Comparison of ENCODE assay signal across 24 cellular contexts in genomic region chr6:51487937-51488336, GRCh38.
"Had no signal": no experiment of that assay in that cellular context is flagged by ENCODE, and none has a peak within 500 bp of the region (broad histone marks: within the 10 kb centered on the region; RNA-seq: fewer than 3 reads in every experiment).

No MANE protein-coding gene starts in this region.

- H3K27me3 ChIP-seq: colonic mucosa, esophagus muscularis mucosa, foreskin keratinocyte, gastroesophageal sphincter, heart left ventricle, hepatocyte, left lung had no signal

- H3K27ac Mint-ChIP-seq: dendritic cell treated with granulocyte-macrophage colony-stimulating factor and Interleukin-4, amounts not matched to agents 40 ng/mL and 50 ng/mL, for 4 days; effector memory CD8-positive, alpha-beta T cell; endodermal cell; immature natural killer cell; mesothelial cell of epicardium had no signal

- H3K36me3 ChIP-seq: colonic mucosa, esophagus muscularis mucosa, gastroesophageal sphincter, heart left ventricle, left lung, lower lobe of right lung had no signal

- FAIRE-seq: endometrium, endothelial cell of umbilical vein, kidney had no signal

- H3K4me1 Mint-ChIP-seq: immature natural killer cell had no signal

- H3K4me2 ChIP-seq: hepatocyte had no signal

- H3K4me3 ChIP-seq: colonic mucosa, esophagus muscularis mucosa, gastroesophageal sphincter, heart left ventricle, hepatocyte, left lung, lower lobe of right lung had no signal

- H3K36me3 Mint-ChIP-seq: immature natural killer cell had no signal

- H3K27me3 Mint-ChIP-seq: dendritic cell treated with granulocyte-macrophage colony-stimulating factor and Interleukin-4, amounts not matched to agents 40 ng/mL and 50 ng/mL, for 4 days; effector memory CD8-positive, alpha-beta T cell had no signal

- H3K27ac ChIP-seq: colonic mucosa, esophagus muscularis mucosa, foreskin keratinocyte, gastroesophageal sphincter, heart left ventricle, hepatocyte, left lung, lower lobe of right lung had no signal

- H3K4me1 ChIP-seq: colonic mucosa, esophagus muscularis mucosa, foreskin keratinocyte, gastroesophageal sphincter, heart left ventricle, left lung, lower lobe of right lung had no signal

- H3K4me3 Mint-ChIP-seq: dendritic cell treated with granulocyte-macrophage colony-stimulating factor and Interleukin-4, amounts not matched to agents 40 ng/mL and 50 ng/mL, for 4 days; effector memory CD8-positive, alpha-beta T cell; endodermal cell; immature natural killer cell; mesothelial cell of epicardium had no signal

- H3K9me3 ChIP-seq: colonic mucosa, lower lobe of right lung had no signal

- H2AFZ ChIP-seq: hepatocyte had no signal

- DNase-seq: colonic mucosa; cortex of kidney; effector CD8-positive, alpha-beta T cell; effector memory CD8-positive, alpha-beta T cell; endodermal cell; foreskin keratinocyte; heart left ventricle; hypothalamus; immature natural killer cell; islet precursor cell; kidney; kidney glomerular epithelial cell; left colon; left lung; left ventricle myocardium superior; lower lobe of right lung; mesenchymal stem cell had no signal

- H3K79me2 ChIP-seq: hepatocyte had no signal

- ATAC-seq: effector memory CD8-positive, alpha-beta T cell; foreskin keratinocyte; gastroesophageal sphincter; heart left ventricle; left colon; left lung; left ventricle myocardium superior; lower lobe of right lung had no signal
